12 cellular contexts compared by ENCODE assay signal in the genomic region with DNA sequence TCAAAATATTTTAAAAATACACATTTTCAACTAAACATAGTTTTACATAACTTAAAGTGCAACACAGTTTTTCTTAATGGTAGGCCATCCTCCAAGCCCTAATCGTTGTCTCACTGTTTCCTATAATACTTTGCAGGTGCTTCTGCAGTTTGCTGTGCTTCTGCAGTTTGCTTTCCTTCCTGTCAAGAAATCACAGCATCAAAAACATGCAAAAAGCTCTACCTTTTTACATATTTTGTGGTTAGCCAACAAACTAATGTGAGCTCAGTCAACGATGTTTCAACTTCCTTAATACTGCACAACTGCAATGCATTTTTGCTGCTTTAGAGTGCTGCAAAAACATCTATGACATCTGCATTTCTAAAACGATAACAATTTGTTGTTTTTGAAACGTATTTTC. TPM values are rescaled to one million over a fixed set of nuclear protein-coding genes. Genes with fewer than 3 reads are reported as not detected.
DNase-seq lines count a peak whose midpoint lies in the region; ATAC-seq and TF ChIP-seq lines count a peak whose summit lies in the region.
"Had no signal": no experiment of that assay in that cellular context is flagged by ENCODE, and none has a peak within 500 bp of the region (broad histone marks: within the 10 kb centered on the region; RNA-seq: fewer than 3 reads in every experiment).

No MANE protein-coding gene starts in this region.

- H3K36me3 Mint-ChIP-seq in CD14-positive monocyte, result peaks cover 5 to 40% of the 10 kb centered on the region in 2 donors

- DNase-seq in RKO (ENCODE audit: low spot score) (no peak), CD14-positive monocyte (ENCODE audit: low spot score) (no peak), COLO829 (ENCODE audit: low spot score) (no peak), PC-3 (no peak)
- DNase-seq: COR-L47, dorsolateral prefrontal cortex, islet precursor cell, NCI-H524 had no signal

- no peak overlapping the region for H3K4me3 Mint-ChIP-seq in CD14-positive monocyte

- no peak overlapping the region for H3K27ac Mint-ChIP-seq in CD14-positive monocyte

- peaks cover 0 to 64% (median 23%) of the 10 kb centered on the region in 11 experiments; a peak in 9 of 22 replicates for H4K20me1 ChIP-seq in BLaER1 treated with 17β-estradiol and CSF1 and Interleukin-3, amounts not matched to agents 10 nM and 100 nM
- H4K20me1 ChIP-seq in PC-3 (ENCODE audit: low read length), result no peaks in the 10 kb centered on the region

- no peak overlapping the region for H3K9ac ChIP-seq in BLaER1 treated with 17β-estradiol and CSF1 and Interleukin-3, amounts not matched to agents 10 nM and 100 nM
- H3K9ac ChIP-seq in PC-3 (ENCODE audit: low read length), result no peak overlapping the region

- H3F3A ChIP-seq in PC-3 (ENCODE audit: low read length, unreplicated experiment), result no peaks in the 10 kb centered on the region

- H3K4me1 ChIP-seq in BLaER1 treated with 17β-estradiol and CSF1 and Interleukin-3, amounts not matched to agents 10 nM and 100 nM, result peaks cover 11 to 27% (median 15%) of the 10 kb centered on the region in 10 experiments; a peak in 18 of 20 replicates
- H3K4me1 ChIP-seq in PC-3 (ENCODE audit: insufficient read depth, low read length), result no peaks in the 10 kb centered on the region

- no peak for TF ChIP-seq CTCF in CD14-positive monocyte (IDR thresholded peaks at IDR 0.05)
- no peak for TF ChIP-seq CTCF in PC-3 (conservative IDR thresholded peaks at IDR 0.05; ENCODE audit: low read depth, low read length)

- H3K27me3 Mint-ChIP-seq in CD14-positive monocyte (ENCODE audit: low read depth in 3 of 3), result no peaks in the 10 kb centered on the region

- H3K36me3 ChIP-seq in BLaER1 treated with 17β-estradiol and CSF1 and Interleukin-3, amounts not matched to agents 10 nM and 100 nM, result peaks cover 0 to 77% (median 57%) of the 10 kb centered on the region in 11 experiments; a peak in 18 of 22 replicates
- peaks cover 12% of the 10 kb centered on the region for H3K36me3 ChIP-seq in KOPT-K1 (ENCODE audit: insufficient read depth, low read length)
- no peaks in the 10 kb centered on the region for H3K36me3 ChIP-seq in PC-3 (ENCODE audit: low read depth, low read length)

- peaks cover 5 to 15% (median 14%) of the 10 kb centered on the region in 11 experiments; a peak in 14 of 22 replicates for H3K9me3 ChIP-seq in BLaER1 treated with 17β-estradiol and CSF1 and Interleukin-3, amounts not matched to agents 10 nM and 100 nM (replicated peaks in 1 of 11)
- H3K9me3 ChIP-seq in KOPT-K1 (ENCODE audit: insufficient read depth, low read length, poor library complexity, severe bottlenecking) (no peaks in the 10 kb centered on the region), PC-3 (ENCODE audit: low read length) (no peaks in the 10 kb centered on the region)

- no TSS peak for BruUV-seq in PC-3 (replicated peaks; lab: Mats Ljungman, UMichigan)

- H3K4me1 Mint-ChIP-seq in CD14-positive monocyte, result peaks cover 24% of the 10 kb centered on the region

- ATAC-seq in GM18870 (IDR thresholded peaks at IDR 0.05; ENCODE audit: unreplicated experiment) (peak; percentile 94), HG02759 (IDR thresholded peaks at IDR 0.05; ENCODE audit: unreplicated experiment) (peak; percentile 78), PC-3 (no peak)

- no peaks in the 10 kb centered on the region for H3K9me2 ChIP-seq in PC-3 (replicated peaks; ENCODE audit: low read length)

- H3K79me2 ChIP-seq in PC-3 (ENCODE audit: low read length), result no peaks in the 10 kb centered on the region

- H3K4me3 ChIP-seq in BLaER1 treated with 17β-estradiol and CSF1 and Interleukin-3, amounts not matched to agents 10 nM and 100 nM, result no peak overlapping the region; a peak in 1 of 20 replicates
- no peak overlapping the region for H3K4me3 ChIP-seq in PC-3 (ENCODE audit: low read length)
- H3K4me3 ChIP-seq: dorsolateral prefrontal cortex had no signal

- H3K27me3 ChIP-seq in BLaER1 treated with 17β-estradiol and CSF1 and Interleukin-3, amounts not matched to agents 10 nM and 100 nM, result no peaks in the 10 kb centered on the region
- H3K27me3 ChIP-seq in PC-3 (ENCODE audit: low read length), result no peaks in the 10 kb centered on the region
- H3K27me3 ChIP-seq: dorsolateral prefrontal cortex had no signal

- CTCF ChIA-PET in PC-3 (lab: Charles Lee), result no interaction called here

- H3K27ac ChIP-seq in BLaER1 treated with 17β-estradiol and CSF1 and Interleukin-3, amounts not matched to agents 10 nM and 100 nM, result no peak overlapping the region
- H3K27ac ChIP-seq in KOPT-K1 (ENCODE audit: low read depth, low read length, poor library complexity, severe bottlenecking), result peak overlapping the region; percentile 50
- H3K27ac ChIP-seq in PC-3 (ENCODE audit: low read length), result no peak overlapping the region
- H3K27ac ChIP-seq: dorsolateral prefrontal cortex had no signal

- peak overlapping the region in 9 of 11 experiments; percentile 5 to 73 (median 50); a peak in 12 of 22 replicates for H3K4me2 ChIP-seq in BLaER1 treated with 17β-estradiol and CSF1 and Interleukin-3, amounts not matched to agents 10 nM and 100 nM
- H3K4me2 ChIP-seq in PC-3 (ENCODE audit: low read length), result no peak overlapping the region

- H3K9me3 Mint-ChIP-seq in CD14-positive monocyte, result peaks cover 0 to 3% (median 0%) of the 10 kb centered on the region in 7 donors

- POLR2A ChIA-PET in PC-3 (lab: Charles Lee; ENCODE audit: unreplicated experiment), result no interaction called here

- no peak overlapping the region for H2AFZ ChIP-seq in PC-3 (ENCODE audit: low read length)

- intact Hi-C loops in CD14-positive monocyte (cut with micrococcal nuclease), result no loop called here
- intact Hi-C loops in PC-3 (cut with micrococcal nuclease), result no loop called here

RNA-seq across cellular contexts. Expression of a gene that starts 25.2 kb away (rescaled TPM):
- polyA plus RNA-seq in CD14-positive monocyte, result 100 to 1,000 TPM; 131 to 191 TPM
- total RNA-seq in PC-3 (2014; rRNA removed), result 5.4 and 5.6 TPM in 2 replicates
